In genomic region chr9:18472915-18473314, GRCh38 we compare ENCODE assay signal across 1 cellular context.
TF ChIP-seq lines count a peak whose summit lies in the region.

No MANE protein-coding gene starts in this region.

TF ChIP-seq in endothelial cell of umbilical vein, 7 proteins besides CTCF, POLR2A, EP300 and RAD21:
- no peak for TF ChIP-seq FOS (IDR thresholded peaks at IDR 0.05; ENCODE audit: borderline replicate concordance, insufficient read depth, low read length)
- TF ChIP-seq GATA2 (IDR thresholded peaks at IDR 0.05; ENCODE audit: insufficient read depth, insufficient read length, low read depth, low read length): peak; percentile 3
- no peak for TF ChIP-seq MYC (IDR thresholded peaks at IDR 0.05; ENCODE audit: low read depth, low read length)
- no peak for TF ChIP-seq MAX (IDR thresholded peaks at IDR 0.05; ENCODE audit: insufficient read depth, insufficient read length)
- TF ChIP-seq EZH2 (IDR thresholded peaks at IDR 0.05; ENCODE audit: borderline replicate concordance, low read depth, low read length, severe bottlenecking): no peak
